ENCODE assay signal across 15 cellular contexts in the genomic region with DNA sequence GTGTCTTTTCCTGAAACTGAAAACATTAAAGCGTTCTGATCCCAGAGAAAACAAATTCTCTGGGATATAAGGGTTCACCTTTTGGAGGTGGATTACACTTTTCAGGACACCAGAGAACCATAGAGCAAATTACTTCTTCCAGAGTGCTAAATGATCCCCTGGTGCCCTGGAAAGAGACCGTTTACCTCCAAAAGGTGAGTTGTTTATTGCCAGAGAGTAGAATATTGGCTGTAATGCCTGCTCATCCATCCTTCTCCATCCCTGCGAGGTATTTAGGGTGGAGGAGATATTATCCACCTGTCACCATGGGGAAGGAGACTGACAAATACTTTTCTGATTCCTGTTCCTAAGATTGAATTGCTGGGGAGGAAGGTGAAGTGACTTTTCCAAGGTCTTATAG. TPM values are rescaled to one million over a fixed set of nuclear protein-coding genes. Genes with fewer than 3 reads are reported as not detected.
A peak's percentile ranks its signal among the peaks of the same experiment; 100 is the strongest.
DNase-seq lines count a peak whose midpoint lies in the region; ATAC-seq, FAIRE-seq and TF ChIP-seq lines count a peak whose summit lies in the region.
"Had no signal": no experiment of that assay in that cellular context is flagged by ENCODE, and none has a peak within 500 bp of the region (broad histone marks: within the 10 kb centered on the region; RNA-seq: fewer than 3 reads in every experiment).

No MANE protein-coding gene starts in this region.

- H3K27ac Mint-ChIP-seq in activated CD4-positive, alpha-beta memory T cell treated with anti-CD3 and anti-CD28 coated beads for 36 hours: no peak overlapping the region
- H3K27ac Mint-ChIP-seq: activated naive CD4-positive, alpha-beta T cell treated with anti-CD3 and anti-CD28 coated beads, Interleukin-2, amount 10 ng/mL, durations not matched to agents 7 days and 5 days had no signal

- no peak for TF ChIP-seq RAD21 in A549 (conservative IDR thresholded peaks at IDR 0.05 in 1 of 2, IDR thresholded peaks at IDR 0.05 in 1 of 2)

- peak overlapping the region; percentile 72; the same call in 1 of the 2 replicates for H3K9ac ChIP-seq in iPS-20b (ENCODE audit: low read depth, low read length)

- TF ChIP-seq POLR2A in A549 (IDR thresholded peaks at IDR 0.05; ENCODE audit: low read length): no peak

- intact Hi-C loops in activated CD4-positive, alpha-beta memory T cell treated with anti-CD3 and anti-CD28 coated beads for 36 hours (cut with micrococcal nuclease): no loop called here

- DNase-seq in A549 (ENCODE audit: low read depth in 1 of 2, low spot score in 1 of 2): no peak
- no peak for DNase-seq in retinal pigment epithelial cell (ENCODE audit: low read depth)
- DNase-seq in activated CD4-positive, alpha-beta memory T cell treated with anti-CD3 and anti-CD28 coated beads for 36 hours: no peak
- no peak for DNase-seq in omental fat pad (ENCODE audit: low spot score)
- DNase-seq: activated naive CD4-positive, alpha-beta T cell treated with anti-CD3 and anti-CD28 coated beads, Interleukin-2, amount 10 ng/mL, durations not matched to agents 7 days and 5 days; H7; NCI-H1048; NCI-H524; RPMI8226 had no signal

- 47% methylated on average over 3 of the region's 3 CpGs for WGBS in A549 (ENCODE audit: missing lambda C conversion rate)

- H3K4me2 ChIP-seq in A549: peak overlapping the region; percentile 75

- H3K27ac ChIP-seq in A549: peak overlapping the region in 1 of 2 experiments; percentile 86; a peak in 3 of 6 replicates
- peak overlapping the region; percentile 83 for H3K27ac ChIP-seq in VCaP
- H3K27ac ChIP-seq in iPS-20b (ENCODE audit: low read length): peak overlapping the region; percentile 66

- no peak for TF ChIP-seq EP300 in A549 (IDR thresholded peaks at IDR 0.05)

- no peaks in the 10 kb centered on the region for H3K4me1 Mint-ChIP-seq in activated CD4-positive, alpha-beta memory T cell treated with anti-CD3 and anti-CD28 coated beads for 36 hours (ENCODE audit: low read depth)
- H3K4me1 Mint-ChIP-seq: activated naive CD4-positive, alpha-beta T cell treated with anti-CD3 and anti-CD28 coated beads, Interleukin-2, amount 10 ng/mL, durations not matched to agents 7 days and 5 days had no signal

- H3K27me3 ChIP-seq in iPS-20b (ENCODE audit: insufficient read depth, low read length): no peaks in the 10 kb centered on the region

- H3K9me3 ChIP-seq in A549 (no peaks in the 10 kb centered on the region), iPS-20b (ENCODE audit: insufficient read depth, low read depth, low read length) (no peaks in the 10 kb centered on the region)

- H3K4me3 ChIP-seq in A549 (no peak overlapping the region), iPS-20b (ENCODE audit: low read length) (peak overlapping the region; percentile 46), retinal pigment epithelial cell (ENCODE audit: low read length) (peak overlapping the region; percentile 39)

- TF ChIP-seq CTCF in A549 (IDR thresholded peaks at IDR 0.05): no peak
- TF ChIP-seq CTCF in VCaP (conservative IDR thresholded peaks at IDR 0.05): no peak
- TF ChIP-seq CTCF in retinal pigment epithelial cell (conservative IDR thresholded peaks at IDR 0.05; ENCODE audit: low read depth, low read length): no peak
- no peak for TF ChIP-seq CTCF in omental fat pad (IDR thresholded peaks at IDR 0.05)

- no peak overlapping the region for H3K4me3 Mint-ChIP-seq in activated CD4-positive, alpha-beta memory T cell treated with anti-CD3 and anti-CD28 coated beads for 36 hours
- H3K4me3 Mint-ChIP-seq: activated naive CD4-positive, alpha-beta T cell treated with anti-CD3 and anti-CD28 coated beads, Interleukin-2, amount 10 ng/mL, durations not matched to agents 7 days and 5 days had no signal

- H3K4me1 ChIP-seq in A549: peaks cover 66% of the 10 kb centered on the region
- H3K4me1 ChIP-seq in iPS-20b (ENCODE audit: insufficient read depth, low read length): peaks cover 86% of the 10 kb centered on the region

- H3K36me3 ChIP-seq in iPS-20b (ENCODE audit: insufficient read depth, low read depth, low read length): peaks cover 25% of the 10 kb centered on the region

- ATAC-seq in A549 (no peak; a peak in 1 of 6 replicates), GM21717 (IDR thresholded peaks at IDR 0.05; ENCODE audit: unreplicated experiment) (no peak), GM21825 (IDR thresholded peaks at IDR 0.05; ENCODE audit: unreplicated experiment) (no peak), omental fat pad (ENCODE audit: low FRiP score) (no peak)

- no peak for FAIRE-seq in A549 (lab: Jason Lieb, UNC)
- FAIRE-seq: colon had no signal

- no peaks in the 10 kb centered on the region for H3K36me3 Mint-ChIP-seq in activated CD4-positive, alpha-beta memory T cell treated with anti-CD3 and anti-CD28 coated beads for 36 hours
- H3K36me3 Mint-ChIP-seq: activated naive CD4-positive, alpha-beta T cell treated with anti-CD3 and anti-CD28 coated beads, Interleukin-2, amount 10 ng/mL, durations not matched to agents 7 days and 5 days had no signal

- POLR2A ChIA-PET in A549 (lab: Yijun Ruan, JAX): no interaction called here
- POLR2A ChIA-PET in activated CD4-positive, alpha-beta memory T cell treated with anti-CD3 and anti-CD28 coated beads for 36 hours (lab: Charles Lee): no interaction called here

- H3K9me3 Mint-ChIP-seq in activated CD4-positive, alpha-beta memory T cell treated with anti-CD3 and anti-CD28 coated beads for 36 hours: no peaks in the 10 kb centered on the region
- H3K9me3 Mint-ChIP-seq: activated naive CD4-positive, alpha-beta T cell treated with anti-CD3 and anti-CD28 coated beads, Interleukin-2, amount 10 ng/mL, durations not matched to agents 7 days and 5 days had no signal

- H3K27me3 Mint-ChIP-seq in activated CD4-positive, alpha-beta memory T cell treated with anti-CD3 and anti-CD28 coated beads for 36 hours: no peaks in the 10 kb centered on the region
- H3K27me3 Mint-ChIP-seq: activated naive CD4-positive, alpha-beta T cell treated with anti-CD3 and anti-CD28 coated beads, Interleukin-2, amount 10 ng/mL, durations not matched to agents 7 days and 5 days had no signal

- CTCF ChIA-PET in A549 (lab: Yijun Ruan, JAX): no interaction called here
- CTCF ChIA-PET in activated CD4-positive, alpha-beta memory T cell treated with anti-CD3 and anti-CD28 coated beads for 36 hours (lab: Charles Lee): no interaction called here

TF ChIP-seq in A549, 52 proteins besides CTCF, POLR2A, EP300 and RAD21 (continues in another document):
- no peak for TF ChIP-seq E2F6 (IDR thresholded peaks at IDR 0.05; ENCODE audit: borderline replicate concordance, low read depth)
- no peak for TF ChIP-seq CHD2 (IDR thresholded peaks at IDR 0.05; ENCODE audit: low read length, partially characterized antibody)
- TF ChIP-seq HOXA7 (CRISPR knock-in tag; IDR thresholded peaks at IDR 0.05): no peak
- no peak for TF ChIP-seq RFX5 (IDR thresholded peaks at IDR 0.05)
- no peak for TF ChIP-seq ZSCAN20 (CRISPR knock-in tag; IDR thresholded peaks at IDR 0.05)
- no peak for TF ChIP-seq MAZ (IDR thresholded peaks at IDR 0.05; ENCODE audit: borderline replicate concordance, low read depth, low read length)
- TF ChIP-seq ZFP36 (IDR thresholded peaks at IDR 0.05; ENCODE audit: borderline replicate concordance, partially characterized antibody): no peak
- TF ChIP-seq HMGXB4 (CRISPR knock-in tag; IDR thresholded peaks at IDR 0.05; ENCODE audit: borderline replicate concordance): no peak
- TF ChIP-seq, protein P1, sequence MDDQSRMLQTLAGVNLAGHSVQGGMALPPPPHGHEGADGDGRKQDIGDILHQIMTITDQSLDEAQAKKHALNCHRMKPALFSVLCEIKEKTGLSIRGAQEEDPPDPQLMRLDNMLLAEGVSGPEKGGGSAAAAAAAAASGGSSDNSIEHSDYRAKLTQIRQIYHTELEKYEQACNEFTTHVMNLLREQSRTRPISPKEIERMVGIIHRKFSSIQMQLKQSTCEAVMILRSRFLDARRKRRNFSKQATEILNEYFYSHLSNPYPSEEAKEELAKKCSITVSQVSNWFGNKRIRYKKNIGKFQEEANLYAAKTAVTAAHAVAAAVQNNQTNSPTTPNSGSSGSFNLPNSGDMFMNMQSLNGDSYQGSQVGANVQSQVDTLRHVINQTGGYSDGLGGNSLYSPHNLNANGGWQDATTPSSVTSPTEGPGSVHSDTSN (IDR thresholded peaks at IDR 0.05): no peak
- no peak for TF ChIP-seq JUN (IDR thresholded peaks at IDR 0.05)
- TF ChIP-seq KDM5A (IDR thresholded peaks at IDR 0.05): no peak

RNA-seq across cellular contexts. Expression of gene PBX1, which starts 30.4 kb away (rescaled TPM):
- polyA plus RNA-seq in A549 (2011; rRNA removed): 61.5 and 62.8 TPM in 2 replicates
- 32.7 and 37.4 TPM in 2 replicates for polyA plus RNA-seq in A549 (2012; cell fraction: cytosol; rRNA removed)
- polyA plus RNA-seq in A549 (2012; cell fraction: nucleus; rRNA removed): 28.1 and 30.0 TPM in 2 replicates
- polyA plus RNA-seq in A549 (2017; fragmentation: RNase III; extraction: RNeasy Plus Mini Kit Qiagen cat#74134 plus additional on column Dnase treatment): 46.5 to 53.4 TPM (median 47.8 TPM) in 3 replicates
- polyA minus RNA-seq in A549 (2011; rRNA and poly(A)+ RNA removed): 101 and 102 TPM in 2 replicates
- total RNA-seq in activated CD4-positive, alpha-beta memory T cell treated with anti-CD3 and anti-CD28 coated beads for 36 hours: under 1 TPM; 0.17 TPM
- total RNA-seq in omental fat pad: 10 to 100 TPM; 33.3 to 61.8 (median 56.2) TPM
- total RNA-seq: activated CD8-positive, alpha-beta memory T cell treated with anti-CD3 and anti-CD28 coated beads for 36 hours had no signal

Comparison
In these comparisons a context has a peak if more than half of its experiments do, and no peak if none do; other contexts are left out.
1. RNA of gene PBX1, which starts 30.4 kb away (total RNA-seq): 33.3 to 61.8 TPM in omental fat pad; 0.17 TPM in activated CD4-positive, alpha-beta memory T cell treated with anti-CD3 and anti-CD28 coated beads for 36 hours; every median in the first group is over 10 times any median in the second.